ENCODE assay signal across 29 cellular contexts in the genomic region with DNA sequence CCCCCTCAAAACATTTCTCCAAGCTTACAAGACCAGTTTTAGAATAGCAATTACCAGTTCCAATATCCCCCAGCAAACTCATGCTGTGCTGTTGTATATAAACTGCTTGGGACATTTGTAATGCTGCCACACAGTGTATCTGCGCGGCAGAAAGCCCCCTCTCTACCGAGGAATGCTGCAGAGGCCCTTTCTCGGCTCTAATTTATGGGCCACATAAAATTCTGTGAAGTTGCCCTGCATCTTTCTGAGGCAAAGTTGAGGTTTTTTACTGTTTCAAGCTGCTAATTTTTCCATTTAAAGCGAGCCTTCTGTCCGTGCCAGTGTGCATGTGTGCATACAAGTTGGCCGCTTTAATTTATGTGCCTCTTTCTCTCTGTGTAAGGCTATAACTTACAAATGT. TPM values are rescaled to one million over a fixed set of nuclear protein-coding genes. Genes with fewer than 3 reads are reported as not detected.
"Had no signal": no experiment of that assay in that cellular context is flagged by ENCODE, and none has a peak within 500 bp of the region (broad histone marks: within the 10 kb centered on the region; RNA-seq: fewer than 3 reads in every experiment).

No MANE protein-coding gene starts in this region.

- H3K4me3 Mint-ChIP-seq: activated B cell treated with CpG ODN at 0.5 μM for 24 hours; activated CD4-positive, alpha-beta memory T cell treated with anti-CD3 and anti-CD28 coated beads for 36 hours; activated naive CD8-positive, alpha-beta T cell; activated T-cell treated with anti-CD3 and anti-CD28 coated beads, Interleukin-2, amount 50 U/mL, for 24 hours; activated T-cell treated with anti-CD3 and anti-CD28 coated beads, Interleukin-2, amount 50 U/mL, for 72 hours; effector memory CD8-positive, alpha-beta T cell had no signal

- H3K36me3 ChIP-seq: esophagus squamous epithelium, heart left ventricle, WERI-Rb-1 had no signal

- H3K9me3 ChIP-seq: esophagus squamous epithelium, gastroesophageal sphincter, heart left ventricle had no signal

- H3K27me3 ChIP-seq: gastroesophageal sphincter had no signal

- H3K4me3 ChIP-seq: esophagus squamous epithelium, gastroesophageal sphincter, heart left ventricle had no signal

- H3K27ac Mint-ChIP-seq: activated B cell treated with CpG ODN at 0.5 μM for 24 hours; activated CD4-positive, alpha-beta memory T cell treated with anti-CD3 and anti-CD28 coated beads for 36 hours; activated naive CD8-positive, alpha-beta T cell; activated T-cell treated with anti-CD3 and anti-CD28 coated beads, Interleukin-2, amount 50 U/mL, for 24 hours; activated T-cell treated with anti-CD3 and anti-CD28 coated beads, Interleukin-2, amount 50 U/mL, for 72 hours; effector memory CD8-positive, alpha-beta T cell had no signal

- H3K27ac ChIP-seq: epithelial cell of prostate, esophagus squamous epithelium, gastroesophageal sphincter, heart left ventricle, WERI-Rb-1 had no signal

- ATAC-seq: activated CD4-positive, CD25-positive, alpha-beta regulatory T cell treated with anti-CD3 and anti-CD28 coated beads, Interleukin-2, amount 50 U/mL, for 24 hours; activated T-cell treated with anti-CD3 and anti-CD28 coated beads, Interleukin-2, amount 50 U/mL, for 72 hours; effector memory CD8-positive, alpha-beta T cell; gastroesophageal sphincter had no signal

- H3K4me1 Mint-ChIP-seq: activated B cell treated with CpG ODN at 0.5 μM for 24 hours had no signal

- DNase-seq: activated B cell treated with CpG ODN at 0.5 μM for 24 hours; activated CD4-positive, alpha-beta memory T cell treated with anti-CD3 and anti-CD28 coated beads for 36 hours; activated CD4-positive, alpha-beta T cell treated with anti-CD3 and anti-CD28 coated beads for 48 hours; activated CD4-positive, alpha-beta T cell treated with anti-CD3 and anti-CD28 coated beads, Interleukin-2, amount 50 U/mL, for 1 hour; activated CD8-positive, alpha-beta memory T cell treated with anti-CD3 and anti-CD28 coated beads, Interleukin-2, amount 50 U/mL, for 48 hours; activated gamma-delta T cell treated with Interleukin-2 at 50 U/mL for 16 hours; activated naive CD4-positive, alpha-beta T cell treated with anti-CD3 and anti-CD28 coated beads, Interleukin-2, amount 50 U/mL, for 16 hours; activated naive CD4-positive, alpha-beta T cell treated with Interleukin-2 at 50 U/mL for 16 hours; activated T-cell treated with anti-CD3 and anti-CD28 coated beads for 4 hours; activated T-cell treated with anti-CD3 and anti-CD28 coated beads, Interleukin-2, amount 50 U/mL, for 24 hours; activated T-cell treated with anti-CD3 and anti-CD28 coated beads, Interleukin-2, amount 50 U/mL, for 72 hours; amniotic stem cell; anterior cingulate cortex; caudate nucleus; cortex of kidney; dermis blood vessel endothelial cell; effector CD4-positive, alpha-beta T cell; effector memory CD8-positive, alpha-beta T cell; esophagus squamous epithelium; foreskin melanocyte; glutamatergic neuron; heart left ventricle; T-helper 2 cell; WERI-Rb-1 had no signal

- H3K9me3 Mint-ChIP-seq: activated T-cell treated with anti-CD3 and anti-CD28 coated beads, Interleukin-2, amount 50 U/mL, for 72 hours; effector memory CD8-positive, alpha-beta T cell had no signal

- H3K36me3 Mint-ChIP-seq: activated CD4-positive, alpha-beta memory T cell treated with anti-CD3 and anti-CD28 coated beads for 36 hours; activated naive CD8-positive, alpha-beta T cell had no signal

- H3K4me1 ChIP-seq: esophagus squamous epithelium had no signal

RNA-seq across cellular contexts. Expression of a gene that starts 28.6 kb away (rescaled TPM):
- total RNA-seq: activated B cell treated with CpG ODN at 0.5 μM for 24 hours; activated CD4-positive, alpha-beta memory T cell treated with anti-CD3 and anti-CD28 coated beads for 36 hours; activated T-cell treated with anti-CD3 and anti-CD28 coated beads, Interleukin-2, amount 50 U/mL, for 72 hours; dermis blood vessel endothelial cell; T-helper 1 cell treated with Interleukin-12 subunit alpha and Interleukin-12 subunit beta and Interleukin-4 antibody, amounts not matched to agents 30 ng/mL and 1 ng/mL, for 36 hours had no signal
